ENCODE assay signal across 25 cellular contexts in the genomic region with DNA sequence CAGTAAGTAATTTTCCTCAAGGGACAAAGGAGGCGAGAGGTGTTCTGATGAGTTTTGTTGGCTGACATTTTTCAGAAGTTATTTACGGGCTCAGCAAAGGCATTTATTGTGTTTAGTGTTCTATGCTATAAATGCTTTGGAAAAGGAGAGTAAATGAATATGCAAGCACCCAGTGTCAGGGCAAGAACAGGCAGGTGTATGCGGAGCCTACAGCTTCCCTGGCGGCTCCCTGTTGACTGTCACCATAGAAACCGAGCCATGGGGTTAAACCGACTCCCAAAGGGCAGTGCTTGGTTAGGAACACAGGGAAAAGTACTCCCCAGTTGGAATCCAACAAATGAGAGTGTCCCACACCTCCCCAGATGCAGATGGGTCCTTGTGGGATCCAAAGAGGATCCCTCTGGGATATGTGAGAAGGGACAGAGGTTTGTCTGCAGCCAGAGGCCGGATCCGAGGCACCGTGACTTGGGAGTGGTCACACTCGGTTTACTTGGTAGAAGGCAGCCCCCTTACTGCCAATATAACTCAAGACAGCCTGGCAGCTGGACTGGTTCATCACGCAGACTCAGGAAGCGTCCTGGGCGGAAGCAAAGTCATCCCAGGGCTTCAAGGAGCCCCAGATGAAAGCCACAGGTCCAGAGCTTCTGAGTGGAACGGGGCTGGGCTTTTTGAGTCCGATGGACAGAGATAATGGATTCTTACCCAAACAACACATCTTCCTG.
DNase-seq lines count a peak whose midpoint lies in the region; ATAC-seq and TF ChIP-seq lines count a peak whose summit lies in the region.
"Had no signal": no experiment of that assay in that cellular context is flagged by ENCODE, and none has a peak within 500 bp of the region (broad histone marks: within the 10 kb centered on the region; RNA-seq: fewer than 3 reads in every experiment).

No MANE protein-coding gene starts in this region.

- no peak overlapping the region for H3K4me3 Mint-ChIP-seq in activated T-cell treated with anti-CD3 and anti-CD28 coated beads, Interleukin-2, amount 50 U/mL, for 72 hours
- H3K4me3 Mint-ChIP-seq: activated CD8-positive, alpha-beta memory T cell treated with anti-CD3 and anti-CD28 coated beads, Interleukin-2, amount 10 ng/mL, durations not matched to agents 7 days and 5 days; activated naive CD8-positive, alpha-beta T cell treated with anti-CD3 and anti-CD28 coated beads, Interleukin-2, amount 50 U/mL, for 24 hours; CD8-positive, alpha-beta memory T cell; dendritic cell treated with granulocyte-macrophage colony-stimulating factor and Interleukin-4, amounts not matched to agents 40 ng/mL and 50 ng/mL, for 4 days; naive thymus-derived CD4-positive, alpha-beta T cell; stimulated activated naive B cell treated with anti-CD40 and anti-IgM and Interleukin-4, amounts not matched to agents 10 μg/mL and 1 μg/mL and 100 μg/mL, for 72 hours had no signal

- H3K4me1 Mint-ChIP-seq in activated T-cell treated with anti-CD3 and anti-CD28 coated beads, Interleukin-2, amount 50 U/mL, for 72 hours (ENCODE audit: low read depth) = no peaks in the 10 kb centered on the region
- H3K4me1 Mint-ChIP-seq: activated CD8-positive, alpha-beta memory T cell treated with anti-CD3 and anti-CD28 coated beads, Interleukin-2, amount 10 ng/mL, durations not matched to agents 7 days and 5 days; activated naive CD8-positive, alpha-beta T cell treated with anti-CD3 and anti-CD28 coated beads, Interleukin-2, amount 50 U/mL, for 24 hours; CD8-positive, alpha-beta memory T cell; naive thymus-derived CD4-positive, alpha-beta T cell; stimulated activated naive B cell treated with anti-CD40 and anti-IgM and Interleukin-4, amounts not matched to agents 10 μg/mL and 1 μg/mL and 100 μg/mL, for 72 hours had no signal

- H3K27ac ChIP-seq in iPS-20b (ENCODE audit: low read length) = no peak overlapping the region
- no peak overlapping the region for H3K27ac ChIP-seq in OCI-LY7 (ENCODE audit: low read depth, low read length, poor library complexity, severe bottlenecking)
- H3K27ac ChIP-seq: pancreas, sigmoid colon, tibial artery had no signal

- no peak overlapping the region for H2AFZ ChIP-seq in OCI-LY7 (ENCODE audit: low read length)

- intact Hi-C loops in OCI-LY7 (cut with micrococcal nuclease; ENCODE audit: unreplicated experiment) = no loop called here

- no peak overlapping the region for H3K27ac Mint-ChIP-seq in activated T-cell treated with anti-CD3 and anti-CD28 coated beads, Interleukin-2, amount 50 U/mL, for 72 hours
- H3K27ac Mint-ChIP-seq: activated CD8-positive, alpha-beta memory T cell treated with anti-CD3 and anti-CD28 coated beads, Interleukin-2, amount 10 ng/mL, durations not matched to agents 7 days and 5 days; activated naive CD8-positive, alpha-beta T cell treated with anti-CD3 and anti-CD28 coated beads, Interleukin-2, amount 50 U/mL, for 24 hours; CD8-positive, alpha-beta memory T cell; dendritic cell treated with granulocyte-macrophage colony-stimulating factor and Interleukin-4, amounts not matched to agents 40 ng/mL and 50 ng/mL, for 4 days; naive thymus-derived CD4-positive, alpha-beta T cell; stimulated activated naive B cell treated with anti-CD40 and anti-IgM and Interleukin-4, amounts not matched to agents 10 μg/mL and 1 μg/mL and 100 μg/mL, for 72 hours had no signal

- H3K4me1 ChIP-seq in iPS-20b (ENCODE audit: insufficient read depth, low read length) = peaks cover 4% of the 10 kb centered on the region; the same call in 1 of the 2 replicates
- no peaks in the 10 kb centered on the region for H3K4me1 ChIP-seq in OCI-LY7 (ENCODE audit: insufficient read depth, low read length, poor library complexity, severe bottlenecking)
- H3K4me1 ChIP-seq: pancreas, sigmoid colon, tibial artery had no signal

- H3K9ac ChIP-seq in iPS-20b (ENCODE audit: low read depth, low read length) = 0 out of 2 replicates have a peak overlapping the region, but pooled peaks have one; percentile 9

- peaks cover 0 to 3% of the 10 kb centered on the region in 2 donors for H3K9me3 Mint-ChIP-seq in activated T-cell treated with anti-CD3 and anti-CD28 coated beads, Interleukin-2, amount 50 U/mL, for 72 hours
- H3K9me3 Mint-ChIP-seq: activated naive CD8-positive, alpha-beta T cell treated with anti-CD3 and anti-CD28 coated beads, Interleukin-2, amount 50 U/mL, for 24 hours; dendritic cell treated with granulocyte-macrophage colony-stimulating factor and Interleukin-4, amounts not matched to agents 40 ng/mL and 50 ng/mL, for 4 days had no signal

- H4K20me1 ChIP-seq in OCI-LY7 (ENCODE audit: insufficient read depth, low read length) = no peaks in the 10 kb centered on the region

- DNase-seq in DMS79 treated with DMSO at 0.1 percent for 48 hours (lab: John Stamatoyannopoulos, UW) (peak; percentile 52), NCI-H146 treated with DMSO at 0.1 percent for 48 hours (lab: John Stamatoyannopoulos, UW; ENCODE audit: unreplicated experiment) (peak; percentile 72), NCI-H526 (lab: John Stamatoyannopoulos, UW) (peak; percentile 97), KBM-7 (no peak), OCI-LY7 (ENCODE audit: low spot score) (no peak)
- DNase-seq in activated T-cell treated with anti-CD3 and anti-CD28 coated beads, Interleukin-2, amount 50 U/mL, for 72 hours = no peak
- DNase-seq: activated CD4-positive, alpha-beta T cell treated with anti-CD3 and anti-CD28 coated beads for 48 hours; activated CD8-positive, alpha-beta memory T cell treated with anti-CD3 and anti-CD28 coated beads, Interleukin-2, amount 10 ng/mL, durations not matched to agents 7 days and 5 days; activated effector memory CD4-positive, alpha-beta T cell treated with Interleukin-2 at 50 U/mL for 16 hours; activated naive CD8-positive, alpha-beta T cell treated with anti-CD3 and anti-CD28 coated beads, Interleukin-2, amount 50 U/mL, for 24 hours; EL; GOT3; hippocampal formation; Karpas-422; kidney glomerular epithelial cell; mesenchymal stem cell; naive thymus-derived CD4-positive, alpha-beta T cell; sigmoid colon; stimulated activated naive B cell treated with anti-CD40 and anti-IgM and Interleukin-4, amounts not matched to agents 10 μg/mL and 1 μg/mL and 100 μg/mL, for 72 hours; tibial artery had no signal

- H3K27me3 Mint-ChIP-seq in activated T-cell treated with anti-CD3 and anti-CD28 coated beads, Interleukin-2, amount 50 U/mL, for 72 hours (ENCODE audit: low read depth) = peaks cover 4% of the 10 kb centered on the region
- H3K27me3 Mint-ChIP-seq: activated CD8-positive, alpha-beta memory T cell treated with anti-CD3 and anti-CD28 coated beads, Interleukin-2, amount 10 ng/mL, durations not matched to agents 7 days and 5 days had no signal

- H3K27me3 ChIP-seq in iPS-20b (ENCODE audit: insufficient read depth, low read length) = no peaks in the 10 kb centered on the region
- H3K27me3 ChIP-seq: pancreas, sigmoid colon had no signal

- BruUV-seq in OCI-LY7 (replicated peaks; lab: Mats Ljungman, UMichigan) = no TSS peak

- no peak for TF ChIP-seq CTCF in OCI-LY7 (conservative IDR thresholded peaks at IDR 0.05; ENCODE audit: low read length)

- no peak for ATAC-seq in HG03460 (IDR thresholded peaks at IDR 0.05; ENCODE audit: unreplicated experiment)
- no peak for ATAC-seq in activated T-cell treated with anti-CD3 and anti-CD28 coated beads, Interleukin-2, amount 50 U/mL, for 72 hours (replicated peaks in 1 of 2)
- ATAC-seq: activated CD8-positive, alpha-beta memory T cell treated with anti-CD3 and anti-CD28 coated beads, Interleukin-2, amount 10 ng/mL, durations not matched to agents 7 days and 5 days; activated naive CD8-positive, alpha-beta T cell treated with anti-CD3 and anti-CD28 coated beads, Interleukin-2, amount 50 U/mL, for 24 hours; naive thymus-derived CD4-positive, alpha-beta T cell; pancreas; stimulated activated naive B cell treated with anti-CD40 and anti-IgM and Interleukin-4, amounts not matched to agents 10 μg/mL and 1 μg/mL and 100 μg/mL, for 72 hours had no signal

- H3K4me3 ChIP-seq in iPS-20b (ENCODE audit: low read length) (no peak overlapping the region), OCI-LY7 (ENCODE audit: low read depth, low read length, poor library complexity, severe bottlenecking) (no peak overlapping the region)
- H3K4me3 ChIP-seq: pancreas, sigmoid colon, tibial artery had no signal

- H3K36me3 ChIP-seq in iPS-20b (ENCODE audit: insufficient read depth, low read depth, low read length) = no peaks in the 10 kb centered on the region
- H3K36me3 ChIP-seq in OCI-LY7 (ENCODE audit: insufficient read depth, low read length) = no peaks in the 10 kb centered on the region
- H3K36me3 ChIP-seq: pancreas, sigmoid colon, tibial artery had no signal

- no peak overlapping the region for H3K4me2 ChIP-seq in OCI-LY7 (ENCODE audit: low read length)

- H3K36me3 Mint-ChIP-seq in activated T-cell treated with anti-CD3 and anti-CD28 coated beads, Interleukin-2, amount 50 U/mL, for 72 hours (ENCODE audit: insufficient read depth in 2 of 2) = no peaks in the 10 kb centered on the region
- H3K36me3 Mint-ChIP-seq: activated CD8-positive, alpha-beta memory T cell treated with anti-CD3 and anti-CD28 coated beads, Interleukin-2, amount 10 ng/mL, durations not matched to agents 7 days and 5 days; CD8-positive, alpha-beta memory T cell; naive thymus-derived CD4-positive, alpha-beta T cell; stimulated activated naive B cell treated with anti-CD40 and anti-IgM and Interleukin-4, amounts not matched to agents 10 μg/mL and 1 μg/mL and 100 μg/mL, for 72 hours had no signal

- in situ Hi-C loops in KBM-7 (cut with MboI; ENCODE audit: low pct_unique_long_range_greater_than_20kb, low sequenced_read_pairs) = no loop called here

- H3K9me3 ChIP-seq in iPS-20b (ENCODE audit: insufficient read depth, low read depth, low read length) (no peaks in the 10 kb centered on the region), OCI-LY7 (ENCODE audit: low read length) (no peaks in the 10 kb centered on the region)
- H3K9me3 ChIP-seq: pancreas, sigmoid colon, tibial artery had no signal

- no peaks in the 10 kb centered on the region for H3K9me2 ChIP-seq in OCI-LY7 (ENCODE audit: insufficient read depth, low read length)

- CTCF ChIA-PET in OCI-LY7 (lab: Charles Lee; ENCODE audit: unreplicated experiment) = no interaction called here

- POLR2A ChIA-PET in OCI-LY7 (lab: Charles Lee) = no interaction called here

- H3K79me2 ChIP-seq in OCI-LY7 (ENCODE audit: insufficient read depth, low read depth, low read length) = no peaks in the 10 kb centered on the region

Comparison
In these comparisons a context has a peak if more than half of its experiments do, and no peak if none do; other contexts are left out.
1. DNase-seq: peak in DMS79 treated with DMSO at 0.1 percent for 48 hours (single experiment), NCI-H146 treated with DMSO at 0.1 percent for 48 hours (single experiment) and NCI-H526 (2 of 2); none in KBM-7 (single experiment), OCI-LY7 (single experiment) and activated T-cell treated with anti-CD3 and anti-CD28 coated beads, Interleukin-2, amount 50 U/mL, for 72 hours (0 of 2).